In the genomic region with DNA sequence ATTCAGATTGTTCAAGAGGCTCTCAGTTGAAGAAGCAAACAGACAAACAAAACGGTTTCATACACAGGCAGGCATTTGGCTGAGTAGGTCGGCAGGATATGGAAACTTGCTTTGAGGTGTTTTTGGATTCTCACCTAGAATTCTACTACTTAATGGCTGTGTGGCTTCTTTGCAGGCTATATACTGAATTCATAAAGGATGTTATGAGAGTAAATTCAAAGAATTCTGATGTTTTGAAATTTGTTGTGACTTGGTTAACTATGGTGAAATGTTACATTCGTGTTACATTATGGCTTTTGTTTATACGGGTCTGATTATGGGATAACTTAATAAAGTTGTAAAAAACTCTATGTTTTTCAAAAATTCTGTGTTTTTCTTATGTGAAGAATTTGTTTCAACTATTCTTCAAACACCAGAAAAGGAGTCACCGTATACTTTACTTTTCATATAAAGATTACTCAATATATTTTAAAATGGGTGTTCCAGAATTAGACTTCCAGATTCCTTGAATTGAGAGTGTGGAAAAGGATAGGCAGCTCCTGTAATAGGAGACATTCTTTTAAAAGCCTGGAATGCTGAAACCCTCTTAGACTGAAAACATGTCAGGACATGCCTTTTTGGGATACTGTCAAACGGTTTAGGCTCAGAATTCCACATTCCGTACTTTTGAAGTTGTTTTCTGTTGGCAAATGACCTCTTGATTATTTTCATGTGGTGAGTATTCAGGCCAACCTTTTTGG, we compare ENCODE assay signal across 8 cellular contexts. TPM values are rescaled to one million over a fixed set of nuclear protein-coding genes. Genes with fewer than 3 reads are reported as not detected.
DNase-seq lines count a peak whose midpoint lies in the region; ATAC-seq and TF ChIP-seq lines count a peak whose summit lies in the region.

No MANE protein-coding gene starts in this region.

- H3K9me3 Mint-ChIP-seq in nephron progenitor cell (no peaks in the 10 kb centered on the region), CD14-positive monocyte (no peaks in the 10 kb centered on the region)

- TF ChIP-seq CTCF in nephron progenitor cell (IDR thresholded peaks at IDR 0.05) (no peak), CD14-positive monocyte (IDR thresholded peaks at IDR 0.05) (no peak)

- intact Hi-C loops in CD14-positive monocyte (cut with micrococcal nuclease) = no loop called here

- H3K27ac Mint-ChIP-seq in nephron progenitor cell = peak overlapping the region; percentile 99
- no peak overlapping the region for H3K27ac Mint-ChIP-seq in CD14-positive monocyte

- no peaks in the 10 kb centered on the region for H3K27me3 ChIP-seq in ectodermal cell (ENCODE audit: control insufficient read depth, insufficient read depth, low read length, poor library complexity, severe bottlenecking)

- in situ Hi-C loops in Caki2 (cut with HindIII; ENCODE audit: low pct_unique_long_range_greater_than_20kb, low sequenced_read_pairs) = loop anchor here (10.0 to 25.0 kb wide), 3 partner anchors 77 to 444 kb away; no protein-coding TSS in a partner anchor

- H3K4me3 Mint-ChIP-seq in nephron progenitor cell = peak overlapping the region; percentile 25
- H3K4me3 Mint-ChIP-seq in CD14-positive monocyte = no peak overlapping the region

- DNase-seq in Caki2 (ENCODE audit: low read depth) (peak; percentile 8), LoVo (ENCODE audit: low spot score) (peak; percentile 70), nephron progenitor cell (no peak), DMS79 treated with DMSO at 0.1 percent for 48 hours (lab: John Stamatoyannopoulos, UW) (no peak), AML-193 (lab: John Stamatoyannopoulos, UW) (no peak), CD14-positive monocyte (ENCODE audit: low spot score) (no peak)

- H3K4me3 ChIP-seq in ectodermal cell (ENCODE audit: insufficient read depth, low read depth, low read length) = no peak overlapping the region

- ATAC-seq in GM21447 (IDR thresholded peaks at IDR 0.05; ENCODE audit: unreplicated experiment) = no peak

- H3K4me1 ChIP-seq in ectodermal cell (ENCODE audit: control insufficient read depth, insufficient read depth, low read length) = peaks cover 22% of the 10 kb centered on the region

- H3K27me3 Mint-ChIP-seq in nephron progenitor cell (ENCODE audit: low read depth, poor library complexity) = peaks cover 3% of the 10 kb centered on the region
- peaks cover 0 to 2% (median 0%) of the 10 kb centered on the region in 3 donors for H3K27me3 Mint-ChIP-seq in CD14-positive monocyte (ENCODE audit: low read depth in 3 of 3)

- no peaks in the 10 kb centered on the region for H3K36me3 ChIP-seq in ectodermal cell (ENCODE audit: control insufficient read depth, insufficient read depth, low read length)

- no peaks in the 10 kb centered on the region for H3K9me3 ChIP-seq in ectodermal cell (ENCODE audit: control insufficient read depth, low read length)

- H3K4me1 Mint-ChIP-seq in nephron progenitor cell (peaks cover 79% of the 10 kb centered on the region), CD14-positive monocyte (peaks cover 55% of the 10 kb centered on the region)

- H3K27ac ChIP-seq in ectodermal cell (ENCODE audit: insufficient read depth, low read depth, low read length, poor library complexity, severe bottlenecking) = peak overlapping the region; percentile 64

- WGBS in ectodermal cell, 2 experiments = 71 to 75% methylated on average over 6 of the region's 7 CpGs

- H3K36me3 Mint-ChIP-seq in nephron progenitor cell (ENCODE audit: low read depth) = no peaks in the 10 kb centered on the region
- H3K36me3 Mint-ChIP-seq in CD14-positive monocyte = no peaks in the 10 kb centered on the region

RNA-seq across cellular contexts. Expression of gene IRF2BP2, which starts 8.2 kb away (rescaled TPM):
- total RNA-seq in Caki2 (2014; rRNA removed; shearing (Covaris generic); ENCODE audit: low replicate concordance) = 40.0 and 43.2 TPM in 2 replicates
- polyA plus RNA-seq in ectodermal cell (2013, experiment 1 of 4) = 56.3 TPM
- 39.8 TPM for polyA plus RNA-seq in ectodermal cell (2013, experiment 2 of 4)
- 41.4 TPM for polyA plus RNA-seq in ectodermal cell (2013, experiment 3 of 4)
- 51.6 TPM for polyA plus RNA-seq in ectodermal cell (2013, experiment 4 of 4)
- 10 to 100 TPM; 22.4 to 22.6 TPM for polyA plus RNA-seq in CD14-positive monocyte

Comparison
In these comparisons a context has a peak if more than half of its experiments do, and no peak if none do; other contexts are left out.
1. DNase-seq: peak in Caki2 (single experiment) and LoVo (single experiment); none in nephron progenitor cell (single experiment), DMS79 treated with DMSO at 0.1 percent for 48 hours (single experiment), AML-193 (0 of 2) and CD14-positive monocyte (single experiment).